ENCODE assay signal across 35 cellular contexts in the genomic region with DNA sequence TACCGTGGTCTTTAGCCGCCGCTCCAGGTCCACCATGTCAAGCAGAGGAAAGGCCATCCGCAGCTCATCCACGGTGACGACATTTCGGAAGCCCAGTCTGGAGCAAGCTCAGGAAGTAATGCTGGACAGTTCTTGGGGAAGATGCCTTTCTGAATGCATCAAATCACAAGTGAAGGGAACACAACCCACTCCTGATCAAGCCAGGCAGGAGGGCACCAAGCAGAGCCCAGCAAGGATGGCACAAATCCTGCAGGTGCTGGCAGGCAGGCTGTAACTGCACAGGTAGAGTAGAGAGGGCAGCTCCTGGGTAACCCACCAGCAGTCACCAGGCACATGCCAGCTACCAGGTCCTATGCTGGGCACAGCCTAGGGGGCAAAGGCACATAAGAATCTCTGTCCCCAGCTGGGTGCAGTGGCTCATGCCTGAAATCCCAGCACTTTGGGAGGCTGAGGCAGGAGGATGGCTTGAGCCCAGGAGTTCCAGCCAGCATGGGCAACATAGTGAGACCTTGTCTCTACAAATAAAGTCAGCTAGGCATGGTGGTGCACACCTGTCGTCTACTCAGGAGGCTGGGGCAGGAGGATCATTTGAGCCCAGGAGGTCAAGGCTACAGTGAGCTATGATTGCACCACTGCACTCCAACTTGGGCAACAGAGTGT.
"Had no signal": no experiment of that assay in that cellular context is flagged by ENCODE, and none has a peak within 500 bp of the region (broad histone marks: within the 10 kb centered on the region; RNA-seq: fewer than 3 reads in every experiment).

No MANE protein-coding gene starts in this region.

- H3K9me3 Mint-ChIP-seq: activated B cell treated with CpG ODN at 0.5 μM for 24 hours; activated T-cell treated with anti-CD3 and anti-CD28 coated beads, Interleukin-2, amount 50 U/mL, for 4 hours; activated T-helper 1 cell treated with anti-CD3 and anti-CD28 coated beads, Interleukin-12 subunit alpha, Interleukin-12 subunit beta, Interleukin-2, Interleukin-4 antibody, amounts not matched to agents 30 ng/mL and 10 ng/mL and 1 ng/mL, durations not matched to agents 14 hours and 24 hours and 36 hours; activated T-helper 2 cell treated with anti-CD3 and anti-CD28 coated beads, Interferon-gamma antibody, Interleukin-2, Interleukin-4, amounts not matched to agents 10 μg/mL and 5 μg/mL and 100 μg/mL, durations not matched to agents 14 hours and 24 hours and 36 hours; dendritic cell treated with granulocyte-macrophage colony-stimulating factor and Interleukin-4, amounts not matched to agents 40 ng/mL and 50 ng/mL, for 4 days; endodermal cell; T-cell; T-helper 1 cell treated with Interleukin-12 subunit alpha and Interleukin-12 subunit beta and Interleukin-4 antibody, amounts not matched to agents 30 μg/mL and 1 μg/mL, for 36 hours; T-helper 2 cell treated with Interferon-gamma antibody and Interleukin-4, amounts not matched to agents 5 μg/mL and 100 μg/mL, for 36 hours had no signal

- FAIRE-seq: astrocyte, frontal cortex had no signal

- H3K4me3 ChIP-seq: coronary artery, dorsolateral prefrontal cortex had no signal

- DNase-seq: activated B cell treated with CpG ODN at 0.5 μM for 24 hours; activated CD4-positive, alpha-beta T cell treated with anti-CD3 and anti-CD28 coated beads for 48 hours; activated CD4-positive, alpha-beta T cell treated with anti-CD3 and anti-CD28 coated beads, Interleukin-2, amount 50 U/mL, for 1 hour; activated CD4-positive, alpha-beta T cell treated with anti-CD3 and anti-CD28 coated beads, Interleukin-2, amount 50 U/mL, for 48 hours; activated CD8-positive, alpha-beta memory T cell treated with anti-CD3 and anti-CD28 coated beads, Interleukin-2, amount 50 U/mL, for 48 hours; activated gamma-delta T cell treated with Interleukin-2 at 50 U/mL for 16 hours; activated naive CD4-positive, alpha-beta T cell treated with anti-CD3 and anti-CD28 coated beads, Interleukin-2, amount 50 U/mL, for 16 hours; activated naive CD4-positive, alpha-beta T cell treated with Interleukin-2 at 50 U/mL for 16 hours; activated T-cell treated with anti-CD3 and anti-CD28 coated beads for 4 hours; activated T-cell treated with anti-CD3 and anti-CD28 coated beads, Interleukin-2, amount 50 U/mL, for 4 hours; amniotic stem cell; anterior cingulate cortex; brain microvascular endothelial cell; caudate nucleus; cerebellar nuclear complex; dorsolateral prefrontal cortex; effector memory CD4-positive, alpha-beta T cell; endodermal cell; foreskin fibroblast; head of caudate nucleus; SW 1271; T-cell; T1000; WERI-Rb-1 had no signal

- H3K4me3 Mint-ChIP-seq: activated B cell treated with CpG ODN at 0.5 μM for 24 hours; activated naive CD8-positive, alpha-beta T cell; activated T-cell treated with anti-CD3 and anti-CD28 coated beads, Interleukin-2, amount 50 U/mL, for 4 hours; activated T-helper 1 cell treated with anti-CD3 and anti-CD28 coated beads, Interleukin-12 subunit alpha, Interleukin-12 subunit beta, Interleukin-2, Interleukin-4 antibody, amounts not matched to agents 30 ng/mL and 10 ng/mL and 1 ng/mL, durations not matched to agents 14 hours and 24 hours and 36 hours; dendritic cell treated with granulocyte-macrophage colony-stimulating factor and Interleukin-4, amounts not matched to agents 40 ng/mL and 50 ng/mL, for 4 days; endodermal cell; T-cell; T-helper 1 cell treated with Interleukin-12 subunit alpha and Interleukin-12 subunit beta and Interleukin-4 antibody, amounts not matched to agents 30 μg/mL and 1 μg/mL, for 36 hours; T-helper 2 cell treated with Interferon-gamma antibody and Interleukin-4, amounts not matched to agents 5 μg/mL and 100 μg/mL, for 36 hours had no signal

- ATAC-seq: activated CD4-positive, CD25-positive, alpha-beta regulatory T cell treated with anti-CD3 and anti-CD28 coated beads, Interleukin-2, amount 50 U/mL, for 24 hours; activated T-cell treated with anti-CD3 and anti-CD28 coated beads, Interleukin-2, amount 50 U/mL, for 4 hours; esophagus mucosa; T-cell had no signal

- H3K27ac ChIP-seq: brain microvascular endothelial cell, coronary artery, dorsolateral prefrontal cortex, WERI-Rb-1 had no signal

- H3K27me3 ChIP-seq: brain microvascular endothelial cell, dorsolateral prefrontal cortex had no signal

- H3K36me3 ChIP-seq: brain microvascular endothelial cell had no signal

- H3K27me3 Mint-ChIP-seq: activated B cell treated with CpG ODN at 0.5 μM for 24 hours; activated naive CD8-positive, alpha-beta T cell; dendritic cell treated with granulocyte-macrophage colony-stimulating factor and Interleukin-4, amounts not matched to agents 40 ng/mL and 50 ng/mL, for 4 days; T-cell had no signal

- H3K4me1 Mint-ChIP-seq: activated B cell treated with CpG ODN at 0.5 μM for 24 hours, endodermal cell had no signal

- H3K27ac Mint-ChIP-seq: activated B cell treated with CpG ODN at 0.5 μM for 24 hours; activated naive CD8-positive, alpha-beta T cell; activated T-helper 1 cell treated with anti-CD3 and anti-CD28 coated beads, Interleukin-12 subunit alpha, Interleukin-12 subunit beta, Interleukin-2, Interleukin-4 antibody, amounts not matched to agents 30 ng/mL and 10 ng/mL and 1 ng/mL, durations not matched to agents 14 hours and 24 hours and 36 hours; activated T-helper 2 cell treated with anti-CD3 and anti-CD28 coated beads, Interferon-gamma antibody, Interleukin-2, Interleukin-4, amounts not matched to agents 10 μg/mL and 5 μg/mL and 100 μg/mL, durations not matched to agents 14 hours and 24 hours and 36 hours; dendritic cell treated with granulocyte-macrophage colony-stimulating factor and Interleukin-4, amounts not matched to agents 40 ng/mL and 50 ng/mL, for 4 days; endodermal cell; T-cell; T-helper 1 cell treated with Interleukin-12 subunit alpha and Interleukin-12 subunit beta and Interleukin-4 antibody, amounts not matched to agents 30 μg/mL and 1 μg/mL, for 36 hours; T-helper 2 cell treated with Interferon-gamma antibody and Interleukin-4, amounts not matched to agents 5 μg/mL and 100 μg/mL, for 36 hours had no signal
